ENCODE assay signal across 8 cellular contexts in genomic region chr10:37976880-37977203, GRCh38. TPM values are rescaled to one million over a fixed set of nuclear protein-coding genes. Genes with fewer than 3 reads are reported as not detected.
DNase-seq lines count a peak whose midpoint lies in the region; ATAC-seq and TF ChIP-seq lines count a peak whose summit lies in the region.

No MANE protein-coding gene starts in this region.

- H3K4me3 ChIP-seq in PC-9: peak overlapping the region; percentile 67
- H3K4me3 ChIP-seq in esophagus muscularis mucosa: peak overlapping the region; percentile 77 to 97 (median 95)
- peak overlapping the region; percentile 88 for H3K4me3 ChIP-seq in skeletal muscle cell (ENCODE audit: low read depth, low read length)

- DNase-seq in PC-9 (no peak), esophagus muscularis mucosa (ENCODE audit: extremely low spot score) (no peak), skeletal muscle cell (ENCODE audit: low read depth) (no peak), KBM-7 (no peak), left colon (no peak)

- 6% methylated on average over 9 of the region's 9 CpGs for WGBS in esophagus muscularis mucosa

- intact Hi-C loops in PC-9 (cut with micrococcal nuclease; ENCODE audit: unreplicated experiment): loop anchor here (1.0 to 5.0 kb wide), 3 partner anchors 33 to 120 kb away; partner anchors contain the start of genes ZNF248, ZNF33A and ZNF37A
- intact Hi-C loops in esophagus muscularis mucosa (cut with DNase I): loop anchor here (1.0 kb wide), 2 partner anchors 33 to 120 kb away; partner anchors contain the start of genes ZNF248 and ZNF33A
- intact Hi-C loops in left colon (cut with DNase I, micrococcal nuclease): loop anchor here in 1 of 2 donors (10.0 kb wide), 1 partner anchor 122 kb away; the partner anchor contains the start of gene ZNF248

- no peaks in the 10 kb centered on the region for H3K79me2 ChIP-seq in PC-9 (ENCODE audit: low read depth)

- POLR2A ChIA-PET in PC-9 (lab: Charles Lee; ENCODE audit: unreplicated experiment): interaction anchor here (0.6 to 0.7 kb wide), 3 partner anchors 28 to 117 kb away, joined by 8 to 38 read pairs (median 11); no protein-coding TSS in a partner anchor

- TF ChIP-seq EP300 in esophagus muscularis mucosa (IDR thresholded peaks at IDR 0.05): no peak

- CTCF ChIA-PET in PC-9 (lab: Charles Lee): interaction anchor here (0.6 to 0.9 kb wide), 5 partner anchors 10 to 246 kb away, joined by 3 to 11 read pairs (median 3); no protein-coding TSS in a partner anchor

- H4K20me1 ChIP-seq in PC-9 (ENCODE audit: insufficient read depth): no peaks in the 10 kb centered on the region

- H3K9me3 ChIP-seq in PC-9 (ENCODE audit: insufficient read depth, low read depth) (no peaks in the 10 kb centered on the region), esophagus muscularis mucosa (no peaks in the 10 kb centered on the region)

- no peaks in the 10 kb centered on the region for H3K9me2 ChIP-seq in PC-9 (ENCODE audit: insufficient read depth)

- H3K27me3 ChIP-seq in PC-9 (ENCODE audit: insufficient read depth, low read depth) (no peaks in the 10 kb centered on the region), esophagus muscularis mucosa (no peaks in the 10 kb centered on the region)

- H3K36me3 ChIP-seq in PC-9 (ENCODE audit: low read depth) (no peaks in the 10 kb centered on the region), esophagus muscularis mucosa (no peaks in the 10 kb centered on the region)

- peak overlapping the region; percentile 79 for H2AFZ ChIP-seq in PC-9

- H3K4me2 ChIP-seq in PC-9: peak overlapping the region; percentile 82

- H3K27ac ChIP-seq in PC-9 (no peak overlapping the region), esophagus muscularis mucosa (replicated peaks in 1 of 4) (peak overlapping the region; percentile 96 to 99 (median 98))

- H3K4me1 ChIP-seq in PC-9 (replicated peaks; ENCODE audit: insufficient read depth) (no peaks in the 10 kb centered on the region; the same call in 1 of the 2 replicates), esophagus muscularis mucosa (peaks cover 6 to 20% (median 18%) of the 10 kb centered on the region in 4 donors)

- peak; percentile 12; the same call in 1 of the 2 replicates for TF ChIP-seq CTCF in PC-9 (conservative IDR thresholded peaks at IDR 0.05)
- no peak for TF ChIP-seq CTCF in esophagus muscularis mucosa (IDR thresholded peaks at IDR 0.05)

- no peak for TF ChIP-seq POLR2A in esophagus muscularis mucosa (IDR thresholded peaks at IDR 0.05; ENCODE audit: low read depth)

- in situ Hi-C loops in KBM-7 (cut with MboI; ENCODE audit: low pct_unique_long_range_greater_than_20kb, low sequenced_read_pairs): no loop called here

- no TSS peak for BruUV-seq in PC-9 (replicated peaks; lab: Mats Ljungman, UMichigan)

- ATAC-seq in GM18861 (IDR thresholded peaks at IDR 0.05; ENCODE audit: unreplicated experiment): peak; percentile 0
- ATAC-seq in GM21737 (IDR thresholded peaks at IDR 0.05; ENCODE audit: unreplicated experiment): no peak
- ATAC-seq in GM21786 (IDR thresholded peaks at IDR 0.05; ENCODE audit: unreplicated experiment): no peak
- ATAC-seq in left colon: no peak

- H3F3A ChIP-seq in PC-9 (ENCODE audit: insufficient read depth, low read depth): no peaks in the 10 kb centered on the region

RNA-seq across cellular contexts. Expression of gene ZNF25, which starts 0.4 kb away (rescaled TPM):
- 2.6 and 2.7 TPM in 2 replicates for total RNA-seq in PC-9 (2021)
- 10 to 100 TPM; 16.4 to 24.5 (median 19.6) TPM for total RNA-seq in esophagus muscularis mucosa
- 1 to 10 TPM; 2.7 to 5.0 TPM for total RNA-seq in left colon

RNA-seq across cellular contexts. Expression of gene ZNF33A, which starts 33.6 kb away (rescaled TPM):
- 19.5 and 27.5 TPM in 2 replicates for total RNA-seq in PC-9 (2021)
- 10 to 100 TPM; 24.9 to 31.5 (median 26.4) TPM for total RNA-seq in esophagus muscularis mucosa
- total RNA-seq in left colon: 10 to 100 TPM; 28.2 to 32.9 TPM
